ENCODE assay signal across 10 cellular contexts in the genomic region with DNA sequence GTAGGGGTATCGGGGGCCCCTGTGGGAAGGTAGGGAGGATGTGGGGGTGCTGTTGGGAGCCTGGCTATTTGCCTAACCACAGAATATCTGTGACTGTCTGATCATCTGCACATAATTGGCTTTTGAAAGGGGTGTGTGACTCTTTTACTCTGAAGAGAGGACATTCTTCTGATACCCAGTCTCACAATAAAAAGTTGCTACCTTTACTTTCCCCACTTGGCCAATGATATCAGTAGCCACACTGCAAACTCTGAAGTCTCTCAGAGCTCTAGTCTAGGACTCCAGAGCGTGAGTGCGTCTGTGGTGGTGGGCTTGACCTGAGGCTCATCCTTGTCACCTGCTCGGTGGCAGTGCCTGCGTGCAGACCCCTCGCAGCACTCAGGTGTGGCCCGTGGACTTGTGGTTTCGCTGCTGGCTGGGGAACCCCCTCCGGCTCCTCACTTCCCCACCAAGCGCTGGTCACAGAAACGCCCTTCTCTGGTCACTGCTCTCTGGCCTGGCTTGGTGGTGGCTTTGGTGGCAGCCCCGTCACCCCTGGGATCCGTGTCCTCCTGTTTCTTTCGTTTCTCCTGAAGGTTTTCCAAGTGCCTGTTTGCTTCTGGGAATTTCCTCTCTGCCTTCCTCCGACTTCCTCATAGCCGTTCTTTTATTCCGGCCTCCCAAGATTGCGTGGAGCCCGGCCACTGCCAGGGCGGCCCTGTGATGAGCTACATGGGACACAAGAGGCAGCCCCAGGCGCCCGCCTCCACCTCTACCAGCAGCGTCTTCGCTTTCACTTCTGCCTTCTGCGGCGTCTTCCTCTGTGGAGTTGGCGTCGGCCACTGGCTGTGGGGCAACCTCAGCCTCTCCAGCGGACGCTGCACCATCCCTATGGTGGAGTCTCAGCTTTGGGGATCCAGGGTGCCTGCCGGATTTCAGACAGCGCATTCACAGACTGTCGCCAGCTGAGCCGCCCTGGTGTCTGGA.
DNase-seq lines count a peak whose midpoint lies in the region; ATAC-seq and TF ChIP-seq lines count a peak whose summit lies in the region.
"Had no signal": no experiment of that assay in that cellular context is flagged by ENCODE, and none has a peak within 500 bp of the region (broad histone marks: within the 10 kb centered on the region; RNA-seq: fewer than 3 reads in every experiment).

No MANE protein-coding gene starts in this region.

- no peak for DNase-seq in MCF 10A (ENCODE audit: unreplicated experiment)
- no peak for DNase-seq in mammary epithelial cell
- no peak for DNase-seq in activated T-cell treated with anti-CD3 and anti-CD28 coated beads, Interleukin-2, amount 50 U/mL, for 72 hours
- peak; percentile 52 for DNase-seq in transverse colon
- DNase-seq in NCI-H146 treated with DMSO at 0.1 percent for 48 hours (lab: John Stamatoyannopoulos, UW; ENCODE audit: unreplicated experiment) = no peak
- no peak for DNase-seq in foreskin melanocyte
- no peak for DNase-seq in NCI-H2081 (lab: John Stamatoyannopoulos, UW)
- DNase-seq: activated CD4-positive, alpha-beta T cell treated with anti-CD3 and anti-CD28 coated beads for 4 hours; IMR-90 had no signal

- no peaks in the 10 kb centered on the region for H3K27me3 Mint-ChIP-seq in MCF 10A (ENCODE audit: insufficient read depth, unreplicated experiment)
- no peaks in the 10 kb centered on the region for H3K27me3 Mint-ChIP-seq in activated T-cell treated with anti-CD3 and anti-CD28 coated beads, Interleukin-2, amount 50 U/mL, for 72 hours (ENCODE audit: low read depth)

- CTCF ChIA-PET in MCF 10A (lab: Yijun Ruan, JAX) = no interaction called here
- CTCF ChIA-PET in mammary epithelial cell (lab: Charles Lee; ENCODE audit: low non-redundant PET) = no interaction called here

- H3K27me3 ChIP-seq in mammary epithelial cell (ENCODE audit: insufficient read depth, low read length) (no peaks in the 10 kb centered on the region), transverse colon (no peaks in the 10 kb centered on the region)

- H3K9me3 ChIP-seq in mammary epithelial cell (replicated peaks; ENCODE audit: insufficient read depth, low read length) = no peaks in the 10 kb centered on the region
- no peaks in the 10 kb centered on the region for H3K9me3 ChIP-seq in transverse colon

- no peak overlapping the region for H3K4me3 ChIP-seq in mammary epithelial cell (replicated peaks in 1 of 3; ENCODE audit: insufficient read depth in 1 of 3, low read depth in 2 of 3, low read length in 3 of 3)
- H3K4me3 ChIP-seq in transverse colon = no peak overlapping the region

- no peak overlapping the region for H2AFZ ChIP-seq in mammary epithelial cell (ENCODE audit: low read depth, low read length)

- BruUV-seq in MCF 10A (replicated peaks; lab: Mats Ljungman, UMichigan) (no TSS peak), mammary epithelial cell (replicated peaks; lab: Mats Ljungman, UMichigan) (no TSS peak)

- H3K79me2 ChIP-seq in mammary epithelial cell (ENCODE audit: insufficient read depth, low read length) = no peaks in the 10 kb centered on the region

- no peak overlapping the region for H3K4me2 ChIP-seq in mammary epithelial cell (ENCODE audit: insufficient read depth, low read depth, low read length)

- peaks cover 11% of the 10 kb centered on the region for H3K4me1 Mint-ChIP-seq in MCF 10A (ENCODE audit: insufficient read depth, unreplicated experiment)
- peaks cover 32% of the 10 kb centered on the region for H3K4me1 Mint-ChIP-seq in activated T-cell treated with anti-CD3 and anti-CD28 coated beads, Interleukin-2, amount 50 U/mL, for 72 hours (ENCODE audit: low read depth)

- intact Hi-C loops in MCF 10A (cut with micrococcal nuclease) = no loop called here
- intact Hi-C loops in mammary epithelial cell (cut with micrococcal nuclease) = no loop called here
- intact Hi-C loops in transverse colon (cut with DNase I; ENCODE audit: low total_unique reads) = no loop called here

- H3K9me3 Mint-ChIP-seq in MCF 10A (ENCODE audit: unreplicated experiment) = no peaks in the 10 kb centered on the region
- no peaks in the 10 kb centered on the region for H3K9me3 Mint-ChIP-seq in activated T-cell treated with anti-CD3 and anti-CD28 coated beads, Interleukin-2, amount 50 U/mL, for 72 hours

- TF ChIP-seq CTCF in MCF 10A (IDR thresholded peaks at IDR 0.05; ENCODE audit: unreplicated experiment) (no peak), mammary epithelial cell (conservative IDR thresholded peaks at IDR 0.05 in 1 of 2, IDR thresholded peaks at IDR 0.05 in 1 of 2; ENCODE audit: extremely low read depth in 1 of 2, insufficient read depth in 1 of 2, low read depth in 1 of 2, low read length in 2 of 2) (no peak), transverse colon (IDR thresholded peaks at IDR 0.05) (no peak)

- WGBS in mammary epithelial cell (ENCODE audit: low coverage, missing lambda C conversion rate) = 94% methylated on average over 17 of the region's 34 CpGs
- WGBS in transverse colon (ENCODE audit: low coverage in 1 of 2), 2 donors = 74 to 80% methylated on average over 7 to 34 of the region's 34 CpGs

- no peaks in the 10 kb centered on the region for H4K20me1 ChIP-seq in mammary epithelial cell (ENCODE audit: insufficient read depth, low read length)

- in situ Hi-C loops in mammary epithelial cell (cut with MboI; ENCODE audit: low sequenced_read_pairs in 2 of 2) (no loop called here), transverse colon (cut with MboI; ENCODE audit: low pct_ligation_motif_present in 1 of 4, low pct_unique_long_range_greater_than_20kb in 1 of 4, low sequenced_read_pairs in 3 of 4) (no loop called here)

- POLR2A ChIA-PET in MCF 10A (lab: Yijun Ruan, JAX) = no interaction called here

- no peak for TF ChIP-seq POLR2A in transverse colon (IDR thresholded peaks at IDR 0.05)

- TF ChIP-seq EP300 in transverse colon (IDR thresholded peaks at IDR 0.05; ENCODE audit: low read depth) = no peak

- peak; percentile 91 for ATAC-seq in HG02885 (IDR thresholded peaks at IDR 0.05; ENCODE audit: poor library complexity, unreplicated experiment)
- no peak for ATAC-seq in activated T-cell treated with anti-CD3 and anti-CD28 coated beads, Interleukin-2, amount 50 U/mL, for 72 hours (replicated peaks in 1 of 2)

- no peak overlapping the region for H3K9ac ChIP-seq in mammary epithelial cell (ENCODE audit: insufficient read depth, low read length)

- dilution Hi-C loops in mammary epithelial cell (cut with HindIII; ENCODE audit: low sequenced_read_pairs) = loop anchor here (5.0 kb wide), 1 partner anchor 100 kb away; no protein-coding TSS in a partner anchor

- no peak overlapping the region for H3K27ac ChIP-seq in mammary epithelial cell (ENCODE audit: insufficient read depth, low read depth, low read length)
- no peak overlapping the region for H3K27ac ChIP-seq in transverse colon

- no peaks in the 10 kb centered on the region for H3K4me1 ChIP-seq in mammary epithelial cell (ENCODE audit: insufficient read depth, low read length)
- H3K4me1 ChIP-seq in transverse colon = peaks cover 0 to 23% (median 6%) of the 10 kb centered on the region in 4 donors

- peak overlapping the region; percentile 75 for H3K27ac Mint-ChIP-seq in MCF 10A (ENCODE audit: low read depth, unreplicated experiment)
- H3K27ac Mint-ChIP-seq in activated T-cell treated with anti-CD3 and anti-CD28 coated beads, Interleukin-2, amount 50 U/mL, for 72 hours = peak overlapping the region; percentile 50

- H3K36me3 ChIP-seq in mammary epithelial cell (ENCODE audit: insufficient read depth, low read length) (no peaks in the 10 kb centered on the region), transverse colon (no peaks in the 10 kb centered on the region)

- peaks cover 18% of the 10 kb centered on the region for H3K36me3 Mint-ChIP-seq in MCF 10A (ENCODE audit: insufficient read depth, unreplicated experiment)
- no peaks in the 10 kb centered on the region for H3K36me3 Mint-ChIP-seq in activated T-cell treated with anti-CD3 and anti-CD28 coated beads, Interleukin-2, amount 50 U/mL, for 72 hours (ENCODE audit: insufficient read depth in 2 of 2)

- H3K4me3 Mint-ChIP-seq in MCF 10A (ENCODE audit: unreplicated experiment) = no peak overlapping the region
- H3K4me3 Mint-ChIP-seq in activated T-cell treated with anti-CD3 and anti-CD28 coated beads, Interleukin-2, amount 50 U/mL, for 72 hours = peak overlapping the region; percentile 52 to 75
